In genomic region chr1:192485692-192486436, GRCh38 we compare ENCODE assay signal across 1 cellular context.
A peak's percentile ranks its signal among the peaks of the same experiment; 100 is the strongest.
TF ChIP-seq lines count a peak whose summit lies in the region.

No MANE protein-coding gene starts in this region.

TF ChIP-seq in SK-N-SH, 30 proteins besides CTCF, POLR2A, EP300 and RAD21 (continued from another document):
- TF ChIP-seq MXI1 (IDR thresholded peaks at IDR 0.05; ENCODE audit: low read depth, low read length) (no peak), RXRA (IDR thresholded peaks at IDR 0.05; ENCODE audit: borderline replicate concordance, low read depth) (peak; percentile 38; the same call in 1 of the 2 replicates), ELF1 (IDR thresholded peaks at IDR 0.05) (no peak), TEAD4 (IDR thresholded peaks at IDR 0.05; ENCODE audit: borderline replicate concordance, insufficient read depth) (peak; percentile 45; the same call in 1 of the 2 replicates), CHD2 (IDR thresholded peaks at IDR 0.05; ENCODE audit: low read length, partially characterized antibody) (no peak), RCOR1 (IDR thresholded peaks at IDR 0.05; ENCODE audit: low read length) (no peak), USF1 (IDR thresholded peaks at IDR 0.05; ENCODE audit: borderline replicate concordance, low read depth) (no peak), SMC3 (IDR thresholded peaks at IDR 0.05; ENCODE audit: low read depth, low read length) (no peak), TCF12 (IDR thresholded peaks at IDR 0.05) (peak; percentile 89), GABPA (IDR thresholded peaks at IDR 0.05; ENCODE audit: low read depth) (no peak), FOXJ3 (CRISPR knock-in tag; IDR thresholded peaks at IDR 0.05) (no peak), FOSL2 (IDR thresholded peaks at IDR 0.05; ENCODE audit: borderline replicate concordance, low read depth) (peak; percentile 72; the same call in 1 of the 2 replicates), NFIC (IDR thresholded peaks at IDR 0.05; ENCODE audit: borderline replicate concordance) (peak; percentile 88), GATA2 (CRISPR knock-in tag; IDR thresholded peaks at IDR 0.05) (no peak), JUND (IDR thresholded peaks at IDR 0.05) (peak; percentile 73)
